In genomic region chr17:13735444-13735843, GRCh38 we compare ENCODE assay signal across 16 cellular contexts.
A peak's percentile ranks its signal among the peaks of the same experiment; 100 is the strongest.
DNase-seq lines count a peak whose midpoint lies in the region; TF ChIP-seq lines count a peak whose summit lies in the region.
"Had no signal": no experiment of that assay in that cellular context is flagged by ENCODE, and none has a peak within 500 bp of the region (broad histone marks: within the 10 kb centered on the region; RNA-seq: fewer than 3 reads in every experiment).

No MANE protein-coding gene starts in this region.

- TF ChIP-seq CTCF in fibroblast of villous mesenchyme (IDR thresholded peaks at IDR 0.05; ENCODE audit: insufficient read depth, low read depth, low read length), result peak; percentile 21
- peak; percentile 26 for TF ChIP-seq CTCF in type B pancreatic cell (conservative IDR thresholded peaks at IDR 0.05)
- TF ChIP-seq CTCF in right atrium auricular region (IDR thresholded peaks at IDR 0.05), result no peak

- no peak overlapping the region for H3K27ac ChIP-seq in SJSA1
- no peak overlapping the region for H3K27ac ChIP-seq in right atrium auricular region
- H3K27ac ChIP-seq: 22Rv1, pancreas, thyroid gland had no signal

- H3K4me1 ChIP-seq in SJSA1 (replicated peaks) (peaks cover 10% of the 10 kb centered on the region), right atrium auricular region (no peaks in the 10 kb centered on the region)
- H3K4me1 ChIP-seq: pancreas, thyroid gland had no signal

- no peak overlapping the region for H3K4me3 Mint-ChIP-seq in type B pancreatic cell
- H3K4me3 Mint-ChIP-seq: CD4-positive, alpha-beta memory T cell had no signal

- DNase-seq in NCI-H524 treated with DMSO at 0.1 percent for 48 hours (lab: John Stamatoyannopoulos, UW), result peak; percentile 95
- no peak for DNase-seq in NCI-H524 (lab: John Stamatoyannopoulos, UW)
- DNase-seq in SJSA1 (ENCODE audit: low read depth in 1 of 2, low spot score in 2 of 2), result peak; percentile 52 to 54
- DNase-seq in fibroblast of villous mesenchyme (ENCODE audit: low read depth), result peak; percentile 39
- no peak for DNase-seq in type B pancreatic cell (ENCODE audit: extremely low spot score, unreplicated experiment)
- no peak for DNase-seq in DMS53 (lab: John Stamatoyannopoulos, UW)
- DNase-seq in stimulated activated CD8-positive, alpha-beta memory T cell treated with anti-CD3 and anti-CD28 coated beads, Interleukin-4, amount 100 ng/mL, for 48 hours, result no peak
- no peak for DNase-seq in right atrium auricular region (ENCODE audit: low spot score)
- DNase-seq: activated CD4-positive, alpha-beta T cell treated with anti-CD3 and anti-CD28 coated beads for 1 hour; activated naive CD4-positive, alpha-beta T cell; CD4-positive, alpha-beta memory T cell; left cardiac atrium; NCI-H1105; pancreas; thyroid gland had no signal

- H3K27me3 Mint-ChIP-seq in type B pancreatic cell, result no peaks in the 10 kb centered on the region
- H3K27me3 Mint-ChIP-seq: CD4-positive, alpha-beta memory T cell had no signal

- H3K4me3 ChIP-seq in SJSA1, result no peak overlapping the region
- no peak overlapping the region for H3K4me3 ChIP-seq in fibroblast of villous mesenchyme (ENCODE audit: low read depth, low read length)
- no peak overlapping the region for H3K4me3 ChIP-seq in right atrium auricular region
- H3K4me3 ChIP-seq: pancreas, thyroid gland had no signal

- H3K9me3 ChIP-seq in SJSA1 (replicated peaks) (no peaks in the 10 kb centered on the region; the same call in 1 of the 2 replicates), right atrium auricular region (no peaks in the 10 kb centered on the region)
- H3K9me3 ChIP-seq: pancreas, thyroid gland had no signal

- peaks cover 5% of the 10 kb centered on the region for H3K4me1 Mint-ChIP-seq in type B pancreatic cell (ENCODE audit: unreplicated experiment)
- H3K4me1 Mint-ChIP-seq: CD4-positive, alpha-beta memory T cell had no signal

- no peak overlapping the region for H3K27ac Mint-ChIP-seq in type B pancreatic cell

- H3K27me3 ChIP-seq in SJSA1 (replicated peaks), result no peaks in the 10 kb centered on the region
- H3K27me3 ChIP-seq in right atrium auricular region, result no peaks in the 10 kb centered on the region
- H3K27me3 ChIP-seq: pancreas, thyroid gland had no signal

- no peaks in the 10 kb centered on the region for H3K36me3 Mint-ChIP-seq in type B pancreatic cell

- H3K9me3 Mint-ChIP-seq in type B pancreatic cell, result peaks cover 15% of the 10 kb centered on the region

- H3K36me3 ChIP-seq in SJSA1, result no peaks in the 10 kb centered on the region
- no peaks in the 10 kb centered on the region for H3K36me3 ChIP-seq in right atrium auricular region
- H3K36me3 ChIP-seq: pancreas, thyroid gland had no signal

Comparison
In these comparisons a context has a peak if more than half of its experiments do, and no peak if none do; other contexts are left out.
1. DNase-seq: peak in NCI-H524 treated with DMSO at 0.1 percent for 48 hours (single experiment), SJSA1 (2 of 2) and fibroblast of villous mesenchyme (single experiment); none in NCI-H524 (0 of 2), type B pancreatic cell (single experiment), DMS53 (single experiment), stimulated activated CD8-positive, alpha-beta memory T cell treated with anti-CD3 and anti-CD28 coated beads, Interleukin-4, amount 100 ng/mL, for 48 hours (single experiment) and right atrium auricular region (single experiment).
2. CTCF ChIP-seq: peak in fibroblast of villous mesenchyme (single experiment) and type B pancreatic cell (single experiment); none in right atrium auricular region (0 of 2).